11 cellular contexts compared by ENCODE assay signal in genomic region chr9:129479217-129480011, GRCh38.
A peak's percentile ranks its signal among the peaks of the same experiment; 100 is the strongest.
DNase-seq lines count a peak whose midpoint lies in the region; ATAC-seq and TF ChIP-seq lines count a peak whose summit lies in the region.
"Had no signal": no experiment of that assay in that cellular context is flagged by ENCODE, and none has a peak within 500 bp of the region (broad histone marks: within the 10 kb centered on the region; RNA-seq: fewer than 3 reads in every experiment).

No MANE protein-coding gene starts in this region.

- H2AFZ ChIP-seq in osteoblast (ENCODE audit: low read length) = no peak overlapping the region

- TF ChIP-seq CTCF in left ventricle myocardium inferior (IDR thresholded peaks at IDR 0.05; ENCODE audit: borderline replicate concordance) = no peak
- no peak for TF ChIP-seq CTCF in osteoblast (IDR thresholded peaks at IDR 0.05; ENCODE audit: extremely low read depth, low read depth, low read length)
- TF ChIP-seq CTCF in vagina (IDR thresholded peaks at IDR 0.05) = no peak

- no peaks in the 10 kb centered on the region for H3K36me3 ChIP-seq in left ventricle myocardium inferior
- H3K36me3 ChIP-seq in esophagus (ENCODE audit: control insufficient read depth in 2 of 2, insufficient read depth in 2 of 2, low read length in 1 of 2) = no peaks in the 10 kb centered on the region
- H3K36me3 ChIP-seq in osteoblast (ENCODE audit: insufficient read depth, low read length) = no peaks in the 10 kb centered on the region
- H3K36me3 ChIP-seq in vagina = no peaks in the 10 kb centered on the region
- H3K36me3 ChIP-seq in HAP-1 (replicated peaks) = no peaks in the 10 kb centered on the region

- H3K4me3 ChIP-seq in left ventricle myocardium inferior (no peak overlapping the region), esophagus (ENCODE audit: low read depth in 1 of 2, low read length in 2 of 2) (no peak overlapping the region), osteoblast (ENCODE audit: insufficient read depth, low read length) (no peak overlapping the region), vagina (no peak overlapping the region), HAP-1 (no peak overlapping the region)

- WGBS in esophagus, 2 donors = 70 to 74% methylated on average over 19 of the region's 19 CpGs

- intact Hi-C loops in left ventricle myocardium inferior (cut with micrococcal nuclease) (loop anchor here (10.0 kb wide), 1 partner anchor 305 kb away; the partner anchor contains the start of gene IER5L), Right ventricle myocardium inferior (cut with DNase I) (loop anchor here (5.0 kb wide), 3 partner anchors 42 to 302 kb away; partner anchors contain the start of gene IER5L), vagina (cut with DNase I) (loop anchor here (5.0 kb wide), 5 partner anchors 67 to 302 kb away; partner anchors contain the start of gene IER5L)

- TF ChIP-seq POLR2A in vagina (IDR thresholded peaks at IDR 0.05) = no peak

- H3K4me1 ChIP-seq in left ventricle myocardium inferior (peaks cover 54% of the 10 kb centered on the region), esophagus (ENCODE audit: control insufficient read depth in 2 of 2, insufficient read depth in 2 of 2, low read length in 1 of 2) (peaks cover 4 to 27% of the 10 kb centered on the region in 2 donors), osteoblast (ENCODE audit: insufficient read depth, low read length) (peaks cover 44% of the 10 kb centered on the region), vagina (peaks cover 70% of the 10 kb centered on the region), HAP-1 (peaks cover 30% of the 10 kb centered on the region)

- DNase-seq in left ventricle myocardium inferior (no peak), Right ventricle myocardium inferior (ENCODE audit: missing footprints) (no peak), osteoblast (ENCODE audit: insufficient read length, low spot score, missing footprints) (peak; percentile 83), vagina (ENCODE audit: extremely low spot score in 2 of 2) (no peak), activated T-cell treated with anti-CD3 and anti-CD28 coated beads for 4 hours (no peak), cerebellar cortex (ENCODE audit: low spot score) (no peak), HAP-1 (ENCODE audit: low spot score in 2 of 2) (no peak)
- DNase-seq: activated CD4-positive, alpha-beta T cell treated with anti-CD3 and anti-CD28 coated beads for 36 hours; activated T-cell treated with anti-CD3 and anti-CD28 coated beads, Interleukin-2, amount 50 U/mL, for 72 hours; NCI-H2029 had no signal

- no peak overlapping the region for H3K4me2 ChIP-seq in osteoblast (ENCODE audit: insufficient read depth, low read length)

- in situ Hi-C loops in HAP-1 (cut with MboI; ENCODE audit: low sequenced_read_pairs) = no loop called here

- ATAC-seq in Right ventricle myocardium inferior = no peak
- ATAC-seq: activated CD4-positive, alpha-beta T cell treated with anti-CD3 and anti-CD28 coated beads for 36 hours; activated T-cell treated with anti-CD3 and anti-CD28 coated beads, Interleukin-2, amount 50 U/mL, for 72 hours had no signal

- peaks cover 5% of the 10 kb centered on the region for H3K79me2 ChIP-seq in osteoblast (ENCODE audit: insufficient read depth, low read length)

- H3K27ac ChIP-seq in left ventricle myocardium inferior (replicated peaks) (peak overlapping the region; percentile 98), esophagus (ENCODE audit: low read depth in 2 of 2, low read length in 1 of 2) (peak overlapping the region; percentile 1 to 56), osteoblast (ENCODE audit: low read depth, low read length) (no peak overlapping the region), vagina (peak overlapping the region; percentile 99)

- peaks cover 8% of the 10 kb centered on the region for H3K9me3 ChIP-seq in left ventricle myocardium inferior (replicated peaks)
- H3K9me3 ChIP-seq in esophagus (ENCODE audit: control insufficient read depth in 2 of 2, insufficient read depth in 1 of 2, low read depth in 1 of 2, low read length in 1 of 2) = peaks cover 0 to 6% of the 10 kb centered on the region in 2 donors
- H3K9me3 ChIP-seq in osteoblast (ENCODE audit: low read depth, low read length) = peaks cover 3% of the 10 kb centered on the region
- H3K9me3 ChIP-seq in vagina = no peaks in the 10 kb centered on the region
- 0 out of 2 replicates have a peak, but pooled peaks cover 3% of the 10 kb centered on the region for H3K9me3 ChIP-seq in HAP-1

- no peaks in the 10 kb centered on the region for H4K20me1 ChIP-seq in osteoblast (ENCODE audit: insufficient read depth, low read length)

- H3K27me3 ChIP-seq in left ventricle myocardium inferior (ENCODE audit: low read depth) = no peaks in the 10 kb centered on the region
- no peaks in the 10 kb centered on the region for H3K27me3 ChIP-seq in esophagus (ENCODE audit: control insufficient read depth in 1 of 2, insufficient read depth in 2 of 2, low read length in 2 of 2)
- no peaks in the 10 kb centered on the region for H3K27me3 ChIP-seq in osteoblast (ENCODE audit: insufficient read depth, low read length)
- no peaks in the 10 kb centered on the region for H3K27me3 ChIP-seq in vagina
- no peaks in the 10 kb centered on the region for H3K27me3 ChIP-seq in HAP-1 (ENCODE audit: low read depth)
